Comparison of ENCODE assay signal across 16 cellular contexts in genomic region chr11:35554491-35555237, GRCh38. TPM values are rescaled to one million over a fixed set of nuclear protein-coding genes. Genes with fewer than 3 reads are reported as not detected.
A peak's percentile ranks its signal among the peaks of the same experiment; 100 is the strongest.
DNase-seq lines count a peak whose midpoint lies in the region; ATAC-seq, FAIRE-seq and TF ChIP-seq lines count a peak whose summit lies in the region.
"Had no signal": no experiment of that assay in that cellular context is flagged by ENCODE, and none has a peak within 500 bp of the region (broad histone marks: within the 10 kb centered on the region; RNA-seq: fewer than 3 reads in every experiment).

No MANE protein-coding gene starts in this region.

- no peaks in the 10 kb centered on the region for H3K79me1 ChIP-seq in H9 (ENCODE audit: insufficient read depth, low read depth, low read length, poor library complexity, severe bottlenecking)

- H3K23ac ChIP-seq in H9 (ENCODE audit: insufficient read length, low read depth, low read length), result no peak overlapping the region

- no CpG with 5 or more reads among the region's 4 CpGs for WGBS in H9 (ENCODE audit: extremely low coverage, insufficient read length, low lambda C conversion rate)

- H2AFZ ChIP-seq in H9 (ENCODE audit: low read length) (no peak overlapping the region), astrocyte (ENCODE audit: low read depth, low read length) (no peak overlapping the region)

- H3K9me3 ChIP-seq in AG04450 (ENCODE audit: control insufficient read depth, insufficient read depth, low read length) (no peaks in the 10 kb centered on the region; the same call in 1 of the 2 replicates), H9 (ENCODE audit: control insufficient read depth, low read depth, low read length) (no peaks in the 10 kb centered on the region), astrocyte (ENCODE audit: insufficient read depth, low read depth, low read length) (no peaks in the 10 kb centered on the region)
- H3K9me3 ChIP-seq: pancreas, thoracic aorta had no signal

- H3K4ac ChIP-seq in H9 (ENCODE audit: low read depth, low read length), result no peak overlapping the region

- no peaks in the 10 kb centered on the region for H4K20me1 ChIP-seq in H9 (ENCODE audit: control insufficient read depth, insufficient read depth, insufficient read length)
- no peaks in the 10 kb centered on the region for H4K20me1 ChIP-seq in astrocyte (ENCODE audit: insufficient read depth, low read length)

- no peak overlapping the region for H3K14ac ChIP-seq in H9 (ENCODE audit: insufficient read depth, low read length)

- no peak overlapping the region for H2BK15ac ChIP-seq in H9 (ENCODE audit: low read depth, low read length)

- H3K4me2 ChIP-seq in H9 (ENCODE audit: insufficient read depth, insufficient read length, low read length), result no peak overlapping the region
- peak overlapping the region; percentile 49 for H3K4me2 ChIP-seq in astrocyte (ENCODE audit: low read length)

- CTCF ChIA-PET in AG04450 (lab: Charles Lee), result interaction anchor here (1.0 kb wide), 1 partner anchor 61 kb away, joined by 3 read pairs; no protein-coding TSS in a partner anchor

- no peak overlapping the region for H3K56ac ChIP-seq in H9 (ENCODE audit: insufficient read length, low read depth, low read length)

- H3K4me1 ChIP-seq in H9 (ENCODE audit: insufficient read depth, low read length) (peaks cover 3% of the 10 kb centered on the region; the same call in 1 of the 2 replicates), astrocyte (ENCODE audit: insufficient read depth, low read length) (peaks cover 22% of the 10 kb centered on the region)
- H3K4me1 ChIP-seq: pancreas had no signal

- no peak overlapping the region for H2BK120ac ChIP-seq in H9 (ENCODE audit: low read depth, low read length, poor library complexity, severe bottlenecking)

- H3K27me3 ChIP-seq in AG04450 (ENCODE audit: control insufficient read depth, insufficient read depth, low read length) (no peaks in the 10 kb centered on the region), H9 (ENCODE audit: insufficient read depth, low read length) (no peaks in the 10 kb centered on the region), astrocyte (ENCODE audit: insufficient read depth, low read length) (no peaks in the 10 kb centered on the region)
- H3K27me3 ChIP-seq: pancreas had no signal

- H2BK12ac ChIP-seq in H9 (ENCODE audit: insufficient read length, low read depth, low read length), result no peak overlapping the region

- H3K79me2 ChIP-seq in H9 (ENCODE audit: insufficient read depth, low read length), result no peaks in the 10 kb centered on the region
- no peaks in the 10 kb centered on the region for H3K79me2 ChIP-seq in astrocyte (ENCODE audit: insufficient read depth, low read length)

- no peak overlapping the region for H4K8ac ChIP-seq in H9 (replicated peaks; ENCODE audit: insufficient read length, low read depth, low read length)

- peak; percentile 77 for FAIRE-seq in astrocyte (lab: Jason Lieb, UNC)
- FAIRE-seq: pancreas had no signal

- no peak overlapping the region for H3K18ac ChIP-seq in H9 (ENCODE audit: insufficient read length, low read depth, low read length)

- H3K36me3 Mint-ChIP-seq in H9 (ENCODE audit: insufficient read depth in 1 of 3, low read depth in 3 of 3) (no peaks in the 10 kb centered on the region), astrocyte (ENCODE audit: low read depth, unreplicated experiment) (no peaks in the 10 kb centered on the region)
- H3K36me3 Mint-ChIP-seq: activated CD4-positive, alpha-beta memory T cell treated with anti-CD3 and anti-CD28 coated beads for 36 hours; activated naive CD4-positive, alpha-beta T cell treated with anti-CD3 and anti-CD28 coated beads, Interleukin-2, amount 50 U/mL, for 24 hours; CD8-positive, alpha-beta memory T cell; T-cell had no signal

- peaks cover 19 to 25% of the 10 kb centered on the region in 2 experiments for H3K4me1 Mint-ChIP-seq in H9
- H3K4me1 Mint-ChIP-seq in astrocyte (ENCODE audit: low read depth, unreplicated experiment), result peaks cover 28% of the 10 kb centered on the region
- H3K4me1 Mint-ChIP-seq: activated naive CD4-positive, alpha-beta T cell treated with anti-CD3 and anti-CD28 coated beads, Interleukin-2, amount 50 U/mL, for 24 hours; CD8-positive, alpha-beta memory T cell; T-cell had no signal

- H3K27ac Mint-ChIP-seq in H9, result no peak overlapping the region; a peak in 1 of 7 replicates
- H3K27ac Mint-ChIP-seq in astrocyte (ENCODE audit: unreplicated experiment), result peak overlapping the region; percentile 59
- H3K27ac Mint-ChIP-seq: activated CD4-positive, alpha-beta memory T cell treated with anti-CD3 and anti-CD28 coated beads for 36 hours; activated naive CD4-positive, alpha-beta T cell treated with anti-CD3 and anti-CD28 coated beads, Interleukin-2, amount 50 U/mL, for 24 hours; CD8-positive, alpha-beta memory T cell; T-cell had no signal

- H3T11ph ChIP-seq in H9 (ENCODE audit: low read length), result no peak overlapping the region

- H3K27me3 Mint-ChIP-seq in H9 (ENCODE audit: low read depth) (peaks cover 4% of the 10 kb centered on the region), astrocyte (ENCODE audit: low read depth, unreplicated experiment) (no peaks in the 10 kb centered on the region)

- H2BK20ac ChIP-seq in H9 (ENCODE audit: low read depth, low read length, poor library complexity, severe bottlenecking), result no peak overlapping the region

- H3K27ac ChIP-seq in AG04450 (ENCODE audit: low read depth, low read length) (peak overlapping the region; percentile 88), H9 (ENCODE audit: insufficient read length, low read depth, low read length) (no peak overlapping the region), astrocyte (ENCODE audit: low read depth, low read length) (peak overlapping the region; percentile 36)
- H3K27ac ChIP-seq: pancreas, thoracic aorta had no signal

- no peaks in the 10 kb centered on the region for H3K9me3 Mint-ChIP-seq in H9
- no peaks in the 10 kb centered on the region for H3K9me3 Mint-ChIP-seq in astrocyte (ENCODE audit: unreplicated experiment)
- H3K9me3 Mint-ChIP-seq: activated CD4-positive, alpha-beta memory T cell treated with anti-CD3 and anti-CD28 coated beads for 36 hours; activated naive CD4-positive, alpha-beta T cell treated with anti-CD3 and anti-CD28 coated beads, Interleukin-2, amount 50 U/mL, for 24 hours; CD8-positive, alpha-beta memory T cell; T-cell had no signal

- H3K4me3 Mint-ChIP-seq in H9 (no peak overlapping the region), astrocyte (ENCODE audit: unreplicated experiment) (no peak overlapping the region)
- H3K4me3 Mint-ChIP-seq: activated CD4-positive, alpha-beta memory T cell treated with anti-CD3 and anti-CD28 coated beads for 36 hours; activated naive CD4-positive, alpha-beta T cell treated with anti-CD3 and anti-CD28 coated beads, Interleukin-2, amount 50 U/mL, for 24 hours; CD8-positive, alpha-beta memory T cell; T-cell had no signal

- TF ChIP-seq CTCF in AG04450 (IDR thresholded peaks at IDR 0.05; ENCODE audit: low read depth, low read length), result peak; percentile 59
- peak; percentile 63 for TF ChIP-seq CTCF in H9 (conservative IDR thresholded peaks at IDR 0.05)
- peak; percentile 33 for TF ChIP-seq CTCF in astrocyte (IDR thresholded peaks at IDR 0.05; ENCODE audit: insufficient read depth, low read depth, low read length)

- ATAC-seq in HG03280 (IDR thresholded peaks at IDR 0.05; ENCODE audit: unreplicated experiment) (no peak), HG03045 (IDR thresholded peaks at IDR 0.05; ENCODE audit: unreplicated experiment) (no peak)
- ATAC-seq: pancreas, T-cell had no signal

- no peak overlapping the region for H3K9ac ChIP-seq in H9 (ENCODE audit: extremely low read depth, insufficient read length, low read length)
- H3K9ac ChIP-seq in astrocyte (ENCODE audit: low read length), result no peak overlapping the region

- no peak overlapping the region for H4K91ac ChIP-seq in H9 (ENCODE audit: insufficient read length, low read depth, low read length)

- H3K23me2 ChIP-seq in H9 (ENCODE audit: insufficient read length, low read depth, low read length, poor library complexity, severe bottlenecking), result no peaks in the 10 kb centered on the region

- DNase-seq in AG04450 (ENCODE audit: low read depth, low spot score) (no peak), H9 (no peak), astrocyte (ENCODE audit: low read depth) (no peak), iris pigment epithelial cell (ENCODE audit: low read depth) (peak; percentile 83), HuH-7.5 (ENCODE audit: low spot score) (no peak)
- DNase-seq in activated CD4-positive, CD25-positive, alpha-beta regulatory T cell treated with anti-CD3 and anti-CD28 coated beads, Interleukin-2, amount 50 U/mL, for 72 hours, result no peak
- DNase-seq: activated CD4-positive, alpha-beta memory T cell treated with anti-CD3 and anti-CD28 coated beads for 36 hours; CD8-positive, alpha-beta memory T cell; MV-4-11; NCI-H748 treated with DMSO at 0.1 percent for 48 hours; pancreas; T-cell had no signal

- no peak overlapping the region for H3K4me3 ChIP-seq in AG04450 (ENCODE audit: low read depth, low read length)
- H3K4me3 ChIP-seq in astrocyte (ENCODE audit: insufficient read depth, low read depth, low read length), result no peak overlapping the region
- H3K4me3 ChIP-seq: pancreas, thoracic aorta had no signal

- POLR2A ChIA-PET in AG04450 (lab: Yijun Ruan, JAX), result no interaction called here

- no peak overlapping the region for H2AK5ac ChIP-seq in H9 (ENCODE audit: insufficient read length, low read length)

- H2BK5ac ChIP-seq in H9 (ENCODE audit: insufficient read length, low read length), result no peak overlapping the region

- no peaks in the 10 kb centered on the region for H3K36me3 ChIP-seq in astrocyte (ENCODE audit: insufficient read depth, low read length)
- H3K36me3 ChIP-seq: pancreas, thoracic aorta had no signal

- H4K5ac ChIP-seq in H9 (ENCODE audit: insufficient read length, low read depth, low read length), result no peak overlapping the region

RNA-seq across cellular contexts. Expression of gene PAMR1, which starts 29.2 kb away (rescaled TPM):
- polyA plus RNA-seq in AG04450 (2011; rRNA removed), result 215 and 247 TPM in 2 replicates
- polyA minus RNA-seq in AG04450 (2011; rRNA and poly(A)+ RNA removed), result 171 and 216 TPM in 2 replicates
- 2.4 and 2.9 TPM in 2 replicates for total RNA-seq in H9 (2021)
- total RNA-seq in astrocyte, result 12.6 and 18.0 TPM in 2 replicates
- total RNA-seq: activated CD4-positive, alpha-beta memory T cell treated with anti-CD3 and anti-CD28 coated beads for 36 hours; CD8-positive, alpha-beta memory T cell had no signal
- polyA plus RNA-seq: CD8-positive, alpha-beta memory T cell had no signal
